12 cellular contexts compared by ENCODE assay signal in the genomic region with DNA sequence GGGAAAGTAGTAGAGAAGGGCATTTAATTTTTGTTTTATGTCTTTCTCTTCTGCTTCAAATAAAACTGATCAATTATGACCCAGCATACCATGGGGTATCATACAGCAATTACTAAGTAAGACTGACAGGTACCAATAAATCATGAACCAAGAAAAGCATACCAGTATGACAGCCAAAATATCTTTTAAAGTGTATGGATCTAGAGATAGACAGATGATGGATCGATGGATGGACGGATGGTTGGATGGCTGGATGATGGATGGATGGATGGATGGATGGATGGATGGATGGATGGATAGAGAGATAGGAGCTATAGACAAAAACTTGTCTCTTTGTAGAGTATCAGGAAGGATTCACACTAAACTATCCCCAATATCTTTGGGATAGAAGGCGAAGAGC. TPM values are rescaled to one million over a fixed set of nuclear protein-coding genes. Genes with fewer than 3 reads are reported as not detected.
DNase-seq lines count a peak whose midpoint lies in the region; ATAC-seq, FAIRE-seq and TF ChIP-seq lines count a peak whose summit lies in the region.
"Had no signal": no experiment of that assay in that cellular context is flagged by ENCODE, and none has a peak within 500 bp of the region (broad histone marks: within the 10 kb centered on the region; RNA-seq: fewer than 3 reads in every experiment).

No MANE protein-coding gene starts in this region.

- H3K27me3 ChIP-seq in CD8-positive, alpha-beta T cell (ENCODE audit: insufficient read depth, low read length), result no peaks in the 10 kb centered on the region
- no peaks in the 10 kb centered on the region for H3K27me3 ChIP-seq in neutrophil

- H3K4me1 ChIP-seq in CD8-positive, alpha-beta T cell (ENCODE audit: insufficient read depth, low read length), result peaks cover 47% of the 10 kb centered on the region
- H3K4me1 ChIP-seq in neutrophil (ENCODE audit: control insufficient read depth in 1 of 2, insufficient read depth in 1 of 2, low read depth in 1 of 2, low read length in 1 of 2), result peaks cover 47 to 48% of the 10 kb centered on the region in 2 experiments

- FAIRE-seq in HTR-8/SVneo (lab: Jason Lieb, UNC), result peak; percentile 63
- FAIRE-seq: D721Med had no signal

- H3K9me3 Mint-ChIP-seq in CD8-positive, alpha-beta T cell, result peaks cover 3% of the 10 kb centered on the region
- peaks cover 6% of the 10 kb centered on the region for H3K9me3 Mint-ChIP-seq in central memory CD8-positive, alpha-beta T cell
- H3K9me3 Mint-ChIP-seq: GM23338 had no signal

- H3K9me3 ChIP-seq in CD8-positive, alpha-beta T cell (ENCODE audit: low read length), result no peaks in the 10 kb centered on the region
- no peaks in the 10 kb centered on the region for H3K9me3 ChIP-seq in neutrophil

- H3K27ac ChIP-seq in CD8-positive, alpha-beta T cell (ENCODE audit: low read depth, low read length), result no peak overlapping the region
- peak overlapping the region; percentile 99 for H3K27ac ChIP-seq in neutrophil

- no peaks in the 10 kb centered on the region for H3K36me3 ChIP-seq in CD8-positive, alpha-beta T cell (ENCODE audit: insufficient read depth, low read length)
- no peaks in the 10 kb centered on the region for H3K36me3 ChIP-seq in neutrophil

- peaks cover 21% of the 10 kb centered on the region for H3K36me3 Mint-ChIP-seq in CD8-positive, alpha-beta T cell
- H3K36me3 Mint-ChIP-seq in central memory CD8-positive, alpha-beta T cell (ENCODE audit: insufficient read depth), result peaks cover 29% of the 10 kb centered on the region

- no peak for TF ChIP-seq CTCF in CD8-positive, alpha-beta T cell (IDR thresholded peaks at IDR 0.05)
- TF ChIP-seq CTCF in neutrophil (IDR thresholded peaks at IDR 0.05), result no peak

- peak overlapping the region; percentile 78 for H3K4me3 Mint-ChIP-seq in CD8-positive, alpha-beta T cell
- peak overlapping the region; percentile 97 for H3K4me3 Mint-ChIP-seq in central memory CD8-positive, alpha-beta T cell
- H3K4me3 Mint-ChIP-seq: GM23338 had no signal

- CTCF ChIA-PET in CD8-positive, alpha-beta T cell (lab: Charles Lee), result no interaction called here

- H3K4me1 Mint-ChIP-seq in CD8-positive, alpha-beta T cell (ENCODE audit: low read depth), result peaks cover 84% of the 10 kb centered on the region
- H3K4me1 Mint-ChIP-seq in central memory CD8-positive, alpha-beta T cell, result peaks cover 75% of the 10 kb centered on the region

- no peak for DNase-seq in CD8-positive, alpha-beta T cell
- DNase-seq in HTR-8/SVneo (ENCODE audit: insufficient read length, low spot score), result no peak
- DNase-seq in central memory CD8-positive, alpha-beta T cell (ENCODE audit: low spot score in 2 of 2), result no peak
- DNase-seq in NCI-H510A (lab: John Stamatoyannopoulos, UW), result no peak
- no peak for DNase-seq in SHP77 treated with DMSO at 0.1 percent for 48 hours (lab: John Stamatoyannopoulos, UW)
- DNase-seq: NCI-H1417; NCI-H748 treated with DMSO at 0.1 percent for 48 hours; stimulated activated CD4-positive, alpha-beta T cell treated with anti-CD3 and anti-CD28 coated beads, Interleukin-4, amount 100 ng/mL, for 24 hours had no signal

- H3K4me3 ChIP-seq in CD8-positive, alpha-beta T cell (ENCODE audit: low read depth, low read length), result no peak overlapping the region
- H3K4me3 ChIP-seq in neutrophil (ENCODE audit: low read depth in 1 of 2, low read length in 1 of 2), result peak overlapping the region; percentile 86 to 87

- no peak for ATAC-seq in CD8-positive, alpha-beta T cell
- no peak for ATAC-seq in central memory CD8-positive, alpha-beta T cell (replicated peaks; ENCODE audit: extremely low read depth, poor library complexity, severe bottlenecking)
- ATAC-seq in GM19035 (IDR thresholded peaks at IDR 0.05; ENCODE audit: unreplicated experiment), result no peak

- POLR2A ChIA-PET in CD8-positive, alpha-beta T cell (lab: Charles Lee), result interaction anchor here (1.1 kb wide), 1 partner anchor 160 kb away, joined by 3 read pairs; a partner anchor contains a TSS

- intact Hi-C loops in CD8-positive, alpha-beta T cell (cut with DNase I, micrococcal nuclease), result no loop called here

- peak overlapping the region; percentile 76 for H3K27ac Mint-ChIP-seq in CD8-positive, alpha-beta T cell
- peak overlapping the region; percentile 98 for H3K27ac Mint-ChIP-seq in central memory CD8-positive, alpha-beta T cell (ENCODE audit: low read depth)
- H3K27ac Mint-ChIP-seq: GM23338 had no signal

- H3K27me3 Mint-ChIP-seq in CD8-positive, alpha-beta T cell (ENCODE audit: low read depth), result no peaks in the 10 kb centered on the region
- no peaks in the 10 kb centered on the region for H3K27me3 Mint-ChIP-seq in central memory CD8-positive, alpha-beta T cell

RNA-seq across cellular contexts. Expression of a gene that starts 1.4 kb away (rescaled TPM):
- total RNA-seq in CD8-positive, alpha-beta T cell, result 10 to 100 TPM; 20.4 to 22.9 TPM

RNA-seq across cellular contexts. Expression of a gene that starts 18.0 kb away (rescaled TPM):
- not detected for total RNA-seq in CD8-positive, alpha-beta T cell
